19 cellular contexts compared by ENCODE assay signal in genomic region chr5:138745268-138745667, GRCh38.
"Had no signal": no experiment of that assay in that cellular context is flagged by ENCODE, and none has a peak within 500 bp of the region (broad histone marks: within the 10 kb centered on the region; RNA-seq: fewer than 3 reads in every experiment).

No MANE protein-coding gene starts in this region.

- H3K4me3 ChIP-seq: cardiac muscle cell, mucosa of descending colon, tibial artery had no signal

- DNase-seq: activated CD4-positive, alpha-beta T cell treated with anti-CD3 and anti-CD28 coated beads for 1 hour; activated CD4-positive, alpha-beta T cell treated with anti-CD3 and anti-CD28 coated beads, Interleukin-2, amount 50 U/mL, for 48 hours; activated naive CD4-positive, alpha-beta T cell; activated naive CD8-positive, alpha-beta T cell treated with anti-CD3 and anti-CD28 coated beads for 36 hours; amniotic stem cell; dermis blood vessel endothelial cell; effector memory CD4-positive, alpha-beta T cell; mammary epithelial cell; mucosa of descending colon; naive B cell; retina; stimulated activated CD4-positive, alpha-beta T cell treated with anti-CD3 and anti-CD28 coated beads, Interleukin-12 subunit alpha, Interleukin-12 subunit beta, amount 100 ng/mL, for 4 hours; stimulated activated CD4-positive, alpha-beta T cell treated with anti-CD3 and anti-CD28 coated beads, Interleukin-1b, Interleukin-23, amount 100 ng/mL, for 48 hours; stimulated activated naive CD4-positive, alpha-beta T cell treated with Interleukin-2 at 50 U/mL for 16 hours; T-helper 2 cell; tibial artery had no signal

- H3K27ac Mint-ChIP-seq: activated naive CD8-positive, alpha-beta T cell treated with anti-CD3 and anti-CD28 coated beads for 36 hours had no signal

- H3K27ac ChIP-seq: cardiac muscle cell, tibial artery, VCaP had no signal

- H3K9me3 Mint-ChIP-seq: activated naive CD8-positive, alpha-beta T cell treated with anti-CD3 and anti-CD28 coated beads for 36 hours; naive B cell; neural crest cell had no signal

- H3K4me1 Mint-ChIP-seq: neural crest cell had no signal

- H3K27me3 Mint-ChIP-seq: naive B cell had no signal

- H3K36me3 Mint-ChIP-seq: activated naive CD8-positive, alpha-beta T cell treated with anti-CD3 and anti-CD28 coated beads for 36 hours; naive B cell had no signal

- H3K36me3 ChIP-seq: cardiac muscle cell, tibial artery had no signal

- H3K27me3 ChIP-seq: cardiac muscle cell, tibial artery had no signal

- H3K9me3 ChIP-seq: mucosa of descending colon, tibial artery had no signal

- H3K4me1 ChIP-seq: tibial artery had no signal

- H3K4me3 Mint-ChIP-seq: activated naive CD8-positive, alpha-beta T cell treated with anti-CD3 and anti-CD28 coated beads for 36 hours; naive B cell; neural crest cell had no signal
